Comparison of ENCODE assay signal across 8 cellular contexts in genomic region chr22:44181912-44182590, GRCh38. TPM values are rescaled to one million over a fixed set of nuclear protein-coding genes. Genes with fewer than 3 reads are reported as not detected.
DNase-seq lines count a peak whose midpoint lies in the region; ATAC-seq, FAIRE-seq and TF ChIP-seq lines count a peak whose summit lies in the region.

No MANE protein-coding gene starts in this region.

- H3K4me3 ChIP-seq in Peyer's patch: peak overlapping the region; percentile 49 to 64 (median 54)
- peak overlapping the region; percentile 6 to 49 (median 38) for H3K4me3 ChIP-seq in skeletal muscle tissue (ENCODE audit: low read length in 3 of 3)
- H3K4me3 ChIP-seq in MG63: no peak overlapping the region
- no peak overlapping the region for H3K4me3 ChIP-seq in body of pancreas

- H3K36me3 ChIP-seq in Peyer's patch (no peaks in the 10 kb centered on the region), skeletal muscle tissue (ENCODE audit: control insufficient read depth in 3 of 3, insufficient read depth in 3 of 3, low read length in 3 of 3) (no peaks in the 10 kb centered on the region), MG63 (no peaks in the 10 kb centered on the region), body of pancreas (replicated peaks in 1 of 2; ENCODE audit: insufficient read depth in 1 of 2, low read depth in 2 of 2) (no peaks in the 10 kb centered on the region)

- peak overlapping the region; percentile 74 to 93 (median 81) for H3K27ac ChIP-seq in Peyer's patch
- peak overlapping the region; percentile 36 for H3K27ac ChIP-seq in skeletal muscle tissue (ENCODE audit: low read depth, low read length)
- H3K27ac ChIP-seq in body of pancreas: peak overlapping the region in 2 of 4 donors; percentile 12 to 68

- TF ChIP-seq POLR2A in Peyer's patch (IDR thresholded peaks at IDR 0.05) (no peak), GM12891 (IDR thresholded peaks at IDR 0.05; ENCODE audit: low read depth, low read length) (no peak), body of pancreas (IDR thresholded peaks at IDR 0.05) (no peak)

- no peak for FAIRE-seq in GM12891 (lab: Jason Lieb, UNC)

- TF ChIP-seq CTCF in GM12872 (IDR thresholded peaks at IDR 0.05; ENCODE audit: insufficient read depth, low read depth, low read length) (peak; percentile 47; the same call in 2 of the 3 replicates), Peyer's patch (IDR thresholded peaks at IDR 0.05) (no peak), body of pancreas (IDR thresholded peaks at IDR 0.05) (no peak)

- DNase-seq in Peyer's patch (no peak), GM12891 (ENCODE audit: insufficient read length, low spot score) (no peak), MG63 (no peak), body of pancreas (no peak)
- DNase-seq in effector CD4-positive, alpha-beta T cell: peak; percentile 10

- peak overlapping the region in 1 of 3 donors; percentile 40 for H3K9ac ChIP-seq in skeletal muscle tissue (ENCODE audit: low read depth in 1 of 3, low read length in 3 of 3)

- intact Hi-C loops in body of pancreas (cut with DNase I): no loop called here

- no peaks in the 10 kb centered on the region for H3K9me3 ChIP-seq in Peyer's patch
- H3K9me3 ChIP-seq in skeletal muscle tissue (ENCODE audit: control insufficient read depth in 3 of 3, low read length in 3 of 3): no peaks in the 10 kb centered on the region
- H3K9me3 ChIP-seq in MG63: no peaks in the 10 kb centered on the region
- H3K9me3 ChIP-seq in body of pancreas: no peaks in the 10 kb centered on the region

- H3K4me1 ChIP-seq in Peyer's patch (peaks cover 0 to 4% (median 0%) of the 10 kb centered on the region in 4 donors), skeletal muscle tissue (ENCODE audit: control insufficient read depth in 3 of 3, insufficient read depth in 3 of 3, low read length in 3 of 3) (no peaks in the 10 kb centered on the region), body of pancreas (no peaks in the 10 kb centered on the region)

- H3K27me3 ChIP-seq in Peyer's patch (no peaks in the 10 kb centered on the region), skeletal muscle tissue (ENCODE audit: control insufficient read depth in 3 of 3, insufficient read depth in 3 of 3, low read length in 3 of 3) (peaks cover 9 to 36% (median 33%) of the 10 kb centered on the region in 3 donors), MG63 (no peaks in the 10 kb centered on the region), body of pancreas (peaks cover 0 to 7% of the 10 kb centered on the region in 2 donors)

- ATAC-seq in body of pancreas (no peak), HG03571 (IDR thresholded peaks at IDR 0.05; ENCODE audit: unreplicated experiment) (no peak)

- WGBS in body of pancreas, 2 donors: 49 to 64% methylated on average over 12 to 17 of the region's 17 CpGs

TF ChIP-seq in GM12891, 5 proteins besides CTCF, POLR2A, EP300 and RAD21:
- TF ChIP-seq SPI1 (IDR thresholded peaks at IDR 0.05; ENCODE audit: low read depth, low read length) (no peak), POU2F2 (IDR thresholded peaks at IDR 0.05; ENCODE audit: low read depth, low read length) (no peak), POLR2AphosphoS5 (IDR thresholded peaks at IDR 0.05; ENCODE audit: low read depth, low read length) (no peak), TAF1 (IDR thresholded peaks at IDR 0.05; ENCODE audit: low read depth, low read length) (no peak), PAX5 (IDR thresholded peaks at IDR 0.05; ENCODE audit: insufficient read depth, low read length, severe bottlenecking) (no peak)

RNA-seq across cellular contexts. Expression of gene PARVG, which starts 1.3 kb away (rescaled TPM):
- total RNA-seq in Peyer's patch: 100 to 1,000 TPM in 1 of 4 donors, 10 to 100 TPM in 3; 18.4 to 304 (median 33.8) TPM
- 3.1 TPM for total RNA-seq in skeletal muscle tissue
- 80.4 TPM for polyA plus RNA-seq in GM12891 (2012; ENCODE audit: low read depth, missing spikeins)
- total RNA-seq in MG63 (2014; rRNA removed; shearing (Covaris generic); ENCODE audit: low replicate concordance): not detected in 2 replicates
- total RNA-seq in body of pancreas: 10 to 100 TPM in 1 of 2 donors, 1 to 10 TPM in 1; 8.8 to 13.2 TPM

Comparison
In these comparisons a context has a peak if more than half of its experiments do, and no peak if none do; other contexts are left out.
1. H3K4me3 ChIP-seq: peak in Peyer's patch (4 of 4) and skeletal muscle tissue (3 of 3); none in MG63 (single experiment) and body of pancreas (0 of 2).